19 cellular contexts compared by ENCODE assay signal in the genomic region with DNA sequence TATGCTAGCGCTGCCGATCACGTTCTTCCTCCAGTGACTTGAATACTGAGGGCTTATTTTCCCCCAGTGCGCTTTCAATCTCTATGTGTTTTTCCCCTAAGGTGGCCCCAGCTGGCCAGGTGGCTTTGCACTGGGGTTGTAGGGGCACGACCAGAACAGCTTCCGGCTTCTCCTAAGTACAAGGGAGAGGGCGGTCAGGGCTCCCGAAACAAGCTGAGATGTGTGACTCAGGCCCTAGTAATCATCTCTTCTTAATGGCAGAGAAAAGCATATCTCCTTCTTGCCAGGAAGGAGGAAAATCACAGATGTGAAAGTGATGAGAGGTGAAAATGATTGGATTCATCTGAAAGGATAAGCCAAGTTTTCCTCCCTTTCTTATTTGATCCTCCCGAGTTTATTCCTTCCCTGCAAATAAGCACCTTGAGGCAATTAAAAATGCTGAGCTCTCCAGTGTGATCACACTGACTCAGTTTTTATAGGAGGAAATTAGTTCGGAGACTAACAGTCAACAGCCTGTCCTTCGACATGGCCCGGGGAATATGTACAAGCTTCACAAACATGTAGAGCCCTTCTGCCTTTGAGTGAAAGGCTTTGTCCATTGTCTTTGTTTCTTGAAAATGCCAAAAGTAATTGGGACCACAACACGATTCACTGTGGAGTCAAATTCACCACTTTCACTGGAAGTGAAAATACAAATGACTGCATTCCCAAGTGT.
DNase-seq lines count a peak whose midpoint lies in the region.
"Had no signal": no experiment of that assay in that cellular context is flagged by ENCODE, and none has a peak within 500 bp of the region (broad histone marks: within the 10 kb centered on the region; RNA-seq: fewer than 3 reads in every experiment).

No MANE protein-coding gene starts in this region.

- DNase-seq in GM04503 (ENCODE audit: low read depth) (peak; percentile 34), RPMI7951 (ENCODE audit: low read depth) (peak; percentile 81), fibroblast of peridontal ligament (ENCODE audit: extremely low read depth) (peak; percentile 29), pons (ENCODE audit: low spot score) (peak; percentile 37), NCI-H446 treated with DMSO at 0.1 percent for 48 hours (lab: John Stamatoyannopoulos, UW) (no peak), mucosa of gallbladder (ENCODE audit: low spot score) (no peak), SKM-1 treated with dmso at 0.1 percent for 144 hours (lab: John Stamatoyannopoulos, UW; ENCODE audit: unreplicated experiment) (no peak)
- DNase-seq: activated CD4-positive, alpha-beta memory T cell treated with anti-CD3 and anti-CD28 coated beads for 36 hours; caudate nucleus; CD4-positive, alpha-beta T cell; effector CD8-positive, alpha-beta T cell; GDM1; MM.1S; naive thymus-derived CD8-positive, alpha-beta T cell; NCI-H2081; NCI-H774; Peyer's patch; T-cell; trophoblast cell had no signal

Comparison
In these comparisons a context has a peak if more than half of its experiments do, and no peak if none do; other contexts are left out.
1. DNase-seq: peak in GM04503 (single experiment), RPMI7951 (single experiment), fibroblast of peridontal ligament (single experiment) and pons (single experiment); none in NCI-H446 treated with DMSO at 0.1 percent for 48 hours (single experiment), mucosa of gallbladder (single experiment) and SKM-1 treated with dmso at 0.1 percent for 144 hours (single experiment).